Comparison of ENCODE assay signal across 18 cellular contexts in genomic region chr14:103072595-103073366, GRCh38. TPM values are rescaled to one million over a fixed set of nuclear protein-coding genes. Genes with fewer than 3 reads are reported as not detected.
A peak's percentile ranks its signal among the peaks of the same experiment; 100 is the strongest.
DNase-seq lines count a peak whose midpoint lies in the region; ATAC-seq and TF ChIP-seq lines count a peak whose summit lies in the region.
"Had no signal": no experiment of that assay in that cellular context is flagged by ENCODE, and none has a peak within 500 bp of the region (broad histone marks: within the 10 kb centered on the region; RNA-seq: fewer than 3 reads in every experiment).

No MANE protein-coding gene starts in this region.

- H3K14ac ChIP-seq in H9 (ENCODE audit: insufficient read depth, low read length) = no peak overlapping the region; the same call in 1 of the 2 replicates

- no peak overlapping the region for H2AK5ac ChIP-seq in H9 (ENCODE audit: insufficient read length, low read length)

- DNase-seq in ACHN (peak; percentile 96), H9 (peak; percentile 35), chondrocyte (ENCODE audit: low spot score) (peak; percentile 91), mesenteric fat pad (ENCODE audit: low spot score) (peak; percentile 85), GF-D8 (lab: John Stamatoyannopoulos, UW) (no peak)
- DNase-seq: BE2C; GOT3; MM.1S; stimulated activated CD4-positive, alpha-beta T cell treated with anti-CD3 and anti-CD28 coated beads, Interleukin-2, amount 100 ng/mL, for 24 hours had no signal

- H3T11ph ChIP-seq in H9 (ENCODE audit: low read length) = no peak overlapping the region

- H4K5ac ChIP-seq in H9 (ENCODE audit: insufficient read length, low read depth, low read length) = no peak overlapping the region

- H2BK5ac ChIP-seq in H9 (ENCODE audit: insufficient read length, low read length) = no peak overlapping the region

- no peak overlapping the region for H4K8ac ChIP-seq in H9 (replicated peaks; ENCODE audit: insufficient read length, low read depth, low read length)

- no peaks in the 10 kb centered on the region; the same call in 1 of the 2 replicates for H3K27me3 ChIP-seq in H9 (ENCODE audit: insufficient read depth, low read length)
- H3K27me3 ChIP-seq: adrenal gland, BE2C had no signal

- H3K23me2 ChIP-seq in H9 (ENCODE audit: insufficient read length, low read depth, low read length, poor library complexity, severe bottlenecking) = no peaks in the 10 kb centered on the region

- H4K91ac ChIP-seq in H9 (ENCODE audit: insufficient read length, low read depth, low read length) = no peak overlapping the region

- no peak overlapping the region for H3K4me2 ChIP-seq in H9 (ENCODE audit: insufficient read depth, insufficient read length, low read length)

- no peak overlapping the region for H3K18ac ChIP-seq in H9 (ENCODE audit: insufficient read length, low read depth, low read length)

- H2BK15ac ChIP-seq in H9 (ENCODE audit: low read depth, low read length) = no peak overlapping the region

- no peak overlapping the region for H2AFZ ChIP-seq in H9 (ENCODE audit: low read length)

- H3K4me3 Mint-ChIP-seq in H9 = no peak overlapping the region; a peak in 1 of 5 replicates
- H3K4me3 Mint-ChIP-seq in chondrocyte (ENCODE audit: unreplicated experiment) = no peak overlapping the region

- H3K27me3 Mint-ChIP-seq in H9 (ENCODE audit: low read depth) (peaks cover 15% of the 10 kb centered on the region), chondrocyte (ENCODE audit: low read depth) (no peaks in the 10 kb centered on the region)

- H2BK120ac ChIP-seq in H9 (ENCODE audit: low read depth, low read length, poor library complexity, severe bottlenecking) = no peak overlapping the region

- no peak overlapping the region for H3K23ac ChIP-seq in H9 (ENCODE audit: insufficient read length, low read depth, low read length)

- no peak overlapping the region for H3K27ac ChIP-seq in H9 (ENCODE audit: insufficient read length, low read depth, low read length)
- H3K27ac ChIP-seq: adrenal gland had no signal

- H3K79me2 ChIP-seq in H9 (ENCODE audit: insufficient read depth, low read length) = no peaks in the 10 kb centered on the region

- H3K9ac ChIP-seq in H9 (ENCODE audit: extremely low read depth, insufficient read length, low read length) = no peak overlapping the region

- WGBS in H9 (ENCODE audit: extremely low coverage, insufficient read length, low lambda C conversion rate) = no CpG with 5 or more reads among the region's 21 CpGs

- H3K4me1 ChIP-seq in H9 (ENCODE audit: insufficient read depth, low read length) = no peaks in the 10 kb centered on the region
- H3K4me1 ChIP-seq: BE2C had no signal

- H3K4me1 Mint-ChIP-seq in H9 (no peaks in the 10 kb centered on the region), chondrocyte (ENCODE audit: low read depth) (peaks cover 14% of the 10 kb centered on the region)

- H2BK12ac ChIP-seq in H9 (ENCODE audit: insufficient read length, low read depth, low read length) = no peak overlapping the region

- H3K9me3 Mint-ChIP-seq in H9 = no peaks in the 10 kb centered on the region; a peak in 1 of 5 replicates
- no peaks in the 10 kb centered on the region for H3K9me3 Mint-ChIP-seq in chondrocyte (ENCODE audit: low read depth)

- ATAC-seq in GM19452 (IDR thresholded peaks at IDR 0.05; ENCODE audit: unreplicated experiment) = no peak
- ATAC-seq in GM18907 (IDR thresholded peaks at IDR 0.05; ENCODE audit: unreplicated experiment) = no peak
- ATAC-seq in HG03460 (IDR thresholded peaks at IDR 0.05; ENCODE audit: unreplicated experiment) = no peak

- H3K9me3 ChIP-seq in H9 (ENCODE audit: control insufficient read depth, low read depth, low read length) = no peaks in the 10 kb centered on the region
- H3K9me3 ChIP-seq: adrenal gland, BE2C had no signal

- no peak overlapping the region for H3K56ac ChIP-seq in H9 (ENCODE audit: insufficient read length, low read depth, low read length)

- H3K79me1 ChIP-seq in H9 (ENCODE audit: insufficient read depth, low read depth, low read length, poor library complexity, severe bottlenecking) = no peaks in the 10 kb centered on the region

- in situ Hi-C loops in ACHN (cut with HindIII; ENCODE audit: low pct_ligation_motif_present, low pct_unique_long_range_greater_than_20kb, low sequenced_read_pairs) = no loop called here

- H4K20me1 ChIP-seq in H9 (ENCODE audit: control insufficient read depth, insufficient read depth, insufficient read length) = no peaks in the 10 kb centered on the region

- TF ChIP-seq CTCF in H9 (conservative IDR thresholded peaks at IDR 0.05) = no peak
- TF ChIP-seq CTCF in chondrocyte (IDR thresholded peaks at IDR 0.05) = no peak

- H2BK20ac ChIP-seq in H9 (ENCODE audit: low read depth, low read length, poor library complexity, severe bottlenecking) = no peak overlapping the region

- H3K36me3 Mint-ChIP-seq in H9 (ENCODE audit: insufficient read depth in 1 of 3, low read depth in 3 of 3) (no peaks in the 10 kb centered on the region), chondrocyte (ENCODE audit: low read depth) (no peaks in the 10 kb centered on the region)

- peak overlapping the region in 1 of 3 experiments; percentile 87; a peak in 1 of 7 replicates for H3K27ac Mint-ChIP-seq in H9
- peak overlapping the region; percentile 69 for H3K27ac Mint-ChIP-seq in chondrocyte (ENCODE audit: unreplicated experiment)
- H3K27ac Mint-ChIP-seq: progenitor cell of endocrine pancreas had no signal

- no peak overlapping the region for H3K4ac ChIP-seq in H9 (ENCODE audit: low read depth, low read length)

RNA-seq across cellular contexts. Expression of gene LBHD2, which starts 11.2 kb away (rescaled TPM):
- total RNA-seq in H9 (2021) (not detected in 2 replicates), chondrocyte (not detected in 3 replicates), mesenteric fat pad (3.1 TPM)
- total RNA-seq: adrenal gland, Daoy, dermis microvascular lymphatic vessel endothelial cell, mononuclear cell, progenitor cell of endocrine pancreas, ureter had no signal

RNA-seq across cellular contexts. Expression of gene CDC42BPB, which starts 15.4 kb away (rescaled TPM):
- 97.3 and 103 TPM in 2 replicates for total RNA-seq in H9 (2021)
- 106 to 113 TPM (median 107 TPM) in 3 replicates for total RNA-seq in chondrocyte
- 99.6 TPM for total RNA-seq in mesenteric fat pad

RNA-seq across cellular contexts. Expression of gene EXOC3L4, which starts 21.7 kb away (rescaled TPM):
- total RNA-seq in H9 (2021) (0.39 and 0.42 TPM in 2 replicates), chondrocyte (not detected in 3 replicates), mesenteric fat pad (2.0 TPM)
- total RNA-seq: dermis microvascular lymphatic vessel endothelial cell, mononuclear cell had no signal

RNA-seq across cellular contexts. Expression of gene TNFAIP2, which starts 50.5 kb away (rescaled TPM):
- total RNA-seq in H9 (2021) = 29.3 and 29.7 TPM in 2 replicates
- total RNA-seq in chondrocyte = 1.9 to 16.7 TPM (median 13.3 TPM) in 3 replicates
- total RNA-seq in mesenteric fat pad = 211 TPM
